Comparison of ENCODE assay signal across 12 cellular contexts in genomic region chr1:22816063-22816775, GRCh38.
DNase-seq lines count a peak whose midpoint lies in the region; ATAC-seq and TF ChIP-seq lines count a peak whose summit lies in the region.
"Had no signal": no experiment of that assay in that cellular context is flagged by ENCODE, and none has a peak within 500 bp of the region (broad histone marks: within the 10 kb centered on the region; RNA-seq: fewer than 3 reads in every experiment).

No MANE protein-coding gene starts in this region.

- in situ Hi-C loops in IMR-90 (cut with MboI; ENCODE audit: low sequenced_read_pairs), result no loop called here

- ATAC-seq in IMR-90 (ENCODE audit: low read depth) (no peak), natural killer cell (no peak)

- H3K36me3 Mint-ChIP-seq in neural progenitor cell (no peaks in the 10 kb centered on the region), natural killer cell (no peaks in the 10 kb centered on the region)

- H3F3A ChIP-seq in neural progenitor cell (ENCODE audit: low read depth), result peaks cover 4% of the 10 kb centered on the region

- POLR2A ChIA-PET in IMR-90 (lab: Charles Lee; ENCODE audit: unreplicated experiment), result no interaction called here

- no peak overlapping the region for H2BK15ac ChIP-seq in IMR-90 (ENCODE audit: low read depth, low read length)

- H3K23ac ChIP-seq in IMR-90 (ENCODE audit: low read depth, low read length), result no peak overlapping the region

- H3K36me3 ChIP-seq in IMR-90 (ENCODE audit: control insufficient read depth, insufficient read depth, low read length) (no peaks in the 10 kb centered on the region), ascending aorta (no peaks in the 10 kb centered on the region), neural progenitor cell (no peaks in the 10 kb centered on the region), thyroid gland (no peaks in the 10 kb centered on the region)
- H3K36me3 ChIP-seq: BLaER1 treated with 17β-estradiol and CSF1 and Interleukin-3, amounts not matched to agents 10 nM and 100 nM had no signal

- peak overlapping the region; percentile 1; the same call in 1 of the 2 replicates for H2AK5ac ChIP-seq in IMR-90 (ENCODE audit: low read depth, low read length)

- H3K9ac ChIP-seq in IMR-90 (ENCODE audit: low read depth, low read length) (no peak overlapping the region), neural progenitor cell (no peak overlapping the region)
- H3K9ac ChIP-seq: BLaER1 treated with 17β-estradiol and CSF1 and Interleukin-3, amounts not matched to agents 10 nM and 100 nM had no signal

- H3K4ac ChIP-seq in IMR-90 (ENCODE audit: low read depth, low read length), result 0 out of 2 replicates have a peak overlapping the region, but pooled peaks have one; percentile 19

- TF ChIP-seq POLR2A in IMR-90 (IDR thresholded peaks at IDR 0.05; ENCODE audit: low read depth, low read length) (no peak), thyroid gland (IDR thresholded peaks at IDR 0.05) (no peak)

- H4K20me1 ChIP-seq in IMR-90 (ENCODE audit: insufficient read depth, low read length) (peaks cover 16% of the 10 kb centered on the region; the same call in 1 of the 2 replicates), neural progenitor cell (ENCODE audit: low read depth) (peaks cover 3% of the 10 kb centered on the region)

- H3K27me3 Mint-ChIP-seq in neural progenitor cell (ENCODE audit: insufficient read depth, low read depth), result peaks cover 6% of the 10 kb centered on the region
- H3K27me3 Mint-ChIP-seq in natural killer cell (ENCODE audit: low read depth in 2 of 2), result peaks cover 0 to 3% of the 10 kb centered on the region in 2 donors

- intact Hi-C loops in IMR-90 (cut with micrococcal nuclease) (no loop called here), ascending aorta (cut with DNase I) (no loop called here), thyroid gland (cut with DNase I) (no loop called here), natural killer cell (cut with micrococcal nuclease) (no loop called here)

- no peak for TF ChIP-seq CTCF in IMR-90 (conservative IDR thresholded peaks at IDR 0.05; ENCODE audit: low read depth, low read length)
- TF ChIP-seq CTCF in ascending aorta (IDR thresholded peaks at IDR 0.05), result no peak
- no peak for TF ChIP-seq CTCF in neural progenitor cell (IDR thresholded peaks at IDR 0.05)
- TF ChIP-seq CTCF in thyroid gland (IDR thresholded peaks at IDR 0.05), result no peak
- TF ChIP-seq CTCF in natural killer cell (IDR thresholded peaks at IDR 0.05), result no peak

- DNase-seq in IMR-90 (no peak), ascending aorta (ENCODE audit: low spot score in 2 of 2) (no peak), neural progenitor cell (ENCODE audit: low spot score) (no peak), thyroid gland (no peak), MV-4-11 (lab: John Stamatoyannopoulos, UW) (no peak), natural killer cell (no peak), NCI-H1048 (lab: John Stamatoyannopoulos, UW) (no peak)
- DNase-seq: H9, NCI-H1417 treated with DMSO at 0.1 percent for 48 hours, NCI-H2029 treated with DMSO at 0.1 percent for 48 hours, NCI-H510A treated with DMSO at 0.1 percent for 48 hours had no signal

- H4K8ac ChIP-seq in IMR-90 (ENCODE audit: low read depth in 2 of 2, low read length in 2 of 2), result no peak overlapping the region

- dilution Hi-C loops in IMR-90 (cut with HindIII; ENCODE audit: low sequenced_read_pairs, unreplicated experiment), result no loop called here

- H3K27me3 ChIP-seq in IMR-90 (ENCODE audit: control insufficient read depth, insufficient read depth, low read length) (no peaks in the 10 kb centered on the region), ascending aorta (no peaks in the 10 kb centered on the region), neural progenitor cell (no peaks in the 10 kb centered on the region), thyroid gland (no peaks in the 10 kb centered on the region)
- H3K27me3 ChIP-seq: BLaER1 treated with 17β-estradiol and CSF1 and Interleukin-3, amounts not matched to agents 10 nM and 100 nM had no signal

- H3K27ac Mint-ChIP-seq in neural progenitor cell (peak overlapping the region; percentile 42), natural killer cell (no peak overlapping the region)

- H3K4me1 ChIP-seq in IMR-90 (ENCODE audit: control insufficient read depth, insufficient read depth, low read length), result 0 out of 2 replicates have a peak, but pooled peaks cover 4% of the 10 kb centered on the region
- H3K4me1 ChIP-seq in ascending aorta, result peaks cover 0 to 11% of the 10 kb centered on the region in 2 donors
- peaks cover 14% of the 10 kb centered on the region for H3K4me1 ChIP-seq in neural progenitor cell
- peaks cover 22 to 35% of the 10 kb centered on the region in 2 donors for H3K4me1 ChIP-seq in thyroid gland

- no peak overlapping the region for H4K5ac ChIP-seq in IMR-90 (ENCODE audit: low read depth, low read length)

- H2BK120ac ChIP-seq in IMR-90 (ENCODE audit: low read depth, low read length), result 0 out of 2 replicates have a peak overlapping the region, but pooled peaks have one; percentile 3

- no TSS peak for BruUV-seq in IMR-90 (replicated peaks; lab: Mats Ljungman, UMichigan)

- H3K4me3 Mint-ChIP-seq in neural progenitor cell (no peak overlapping the region), natural killer cell (no peak overlapping the region)
- H3K4me3 Mint-ChIP-seq: H9 had no signal

- H3K4me2 ChIP-seq in IMR-90 (ENCODE audit: low read depth, low read length) (no peak overlapping the region), neural progenitor cell (no peak overlapping the region)
- H3K4me2 ChIP-seq: BLaER1 treated with 17β-estradiol and CSF1 and Interleukin-3, amounts not matched to agents 10 nM and 100 nM had no signal

- H3K9me3 Mint-ChIP-seq in neural progenitor cell (no peaks in the 10 kb centered on the region), natural killer cell (no peaks in the 10 kb centered on the region)
- H3K9me3 Mint-ChIP-seq: H9 had no signal

- CTCF ChIA-PET in IMR-90 (lab: Yijun Ruan, JAX), result no interaction called here

- H3K79me1 ChIP-seq in IMR-90 (ENCODE audit: low read depth in 1 of 2, low read length in 2 of 2), result peaks cover 15 to 62% of the 10 kb centered on the region in 2 experiments

- no peak overlapping the region for H3K18ac ChIP-seq in IMR-90 (ENCODE audit: low read depth, low read length)

- H2BK5ac ChIP-seq in IMR-90 (ENCODE audit: low read depth, low read length, poor library complexity, severe bottlenecking), result no peak overlapping the region

- H3K79me2 ChIP-seq in neural progenitor cell (ENCODE audit: low read depth), result peaks cover 4% of the 10 kb centered on the region

- peaks cover 14% of the 10 kb centered on the region; the same call in 1 of the 2 replicates for H3K9me1 ChIP-seq in IMR-90 (ENCODE audit: insufficient read depth, low read length)

- H3K4me3 ChIP-seq in IMR-90 (ENCODE audit: insufficient read depth, low read depth, low read length) (no peak overlapping the region), ascending aorta (no peak overlapping the region), neural progenitor cell (no peak overlapping the region), thyroid gland (replicated peaks in 1 of 3) (no peak overlapping the region)
- H3K4me3 ChIP-seq: BLaER1 treated with 17β-estradiol and CSF1 and Interleukin-3, amounts not matched to agents 10 nM and 100 nM had no signal

- no peak overlapping the region for H3K56ac ChIP-seq in IMR-90 (ENCODE audit: extremely low read depth, insufficient read depth, low read length)

- H3K4me1 Mint-ChIP-seq in neural progenitor cell (peaks cover 17% of the 10 kb centered on the region), natural killer cell (peaks cover 0 to 5% of the 10 kb centered on the region in 2 donors)

- H3K27ac ChIP-seq in IMR-90 (ENCODE audit: insufficient read depth, low read length), result no peak overlapping the region
- peak overlapping the region; percentile 41 to 42 for H3K27ac ChIP-seq in ascending aorta
- H3K27ac ChIP-seq in neural progenitor cell, result no peak overlapping the region
- H3K27ac ChIP-seq in thyroid gland, result peak overlapping the region in 2 of 3 donors; percentile 12 to 74
- H3K27ac ChIP-seq: BLaER1 treated with 17β-estradiol and CSF1 and Interleukin-3, amounts not matched to agents 10 nM and 100 nM had no signal

- no peak overlapping the region for H2AFZ ChIP-seq in IMR-90 (replicated peaks; ENCODE audit: low read length, poor library complexity)
- H2AFZ ChIP-seq in neural progenitor cell (replicated peaks), result no peak overlapping the region

- 83% methylated on average over 2 of the region's 9 CpGs; no CpG with 5 or more reads in 1 of the 2 experiments for WGBS in IMR-90 (ENCODE audit: extremely low coverage in 2 of 2, insufficient read length in 1 of 2), 2 experiments
- WGBS in thyroid gland, 2 donors, result 82 to 83% methylated on average over 9 of the region's 9 CpGs

- no peak overlapping the region for H4K91ac ChIP-seq in IMR-90 (ENCODE audit: insufficient read depth, low read depth, low read length)

- H3K9me3 ChIP-seq in IMR-90 (ENCODE audit: control insufficient read depth, insufficient read depth, low read length) (no peaks in the 10 kb centered on the region), ascending aorta (no peaks in the 10 kb centered on the region), neural progenitor cell (ENCODE audit: low read depth) (no peaks in the 10 kb centered on the region), thyroid gland (no peaks in the 10 kb centered on the region)
- H3K9me3 ChIP-seq: BLaER1 treated with 17β-estradiol and CSF1 and Interleukin-3, amounts not matched to agents 10 nM and 100 nM had no signal

- H2AK9ac ChIP-seq in IMR-90 (replicated peaks; ENCODE audit: low read depth, low read length, poor library complexity), result peak overlapping the region; percentile 3

- H3K14ac ChIP-seq in IMR-90 (replicated peaks; ENCODE audit: low read depth, low read length), result no peak overlapping the region

- no peak for TF ChIP-seq RAD21 in IMR-90 (IDR thresholded peaks at IDR 0.05; ENCODE audit: low read length)

- H2BK20ac ChIP-seq in IMR-90 (ENCODE audit: low read depth, low read length), result no peak overlapping the region

TF ChIP-seq in IMR-90, 13 proteins besides CTCF, POLR2A, EP300 and RAD21 (continues in another document):
- TF ChIP-seq MXI1 (IDR thresholded peaks at IDR 0.05; ENCODE audit: borderline replicate concordance, low read depth, low read length) (no peak), MAZ (IDR thresholded peaks at IDR 0.05; ENCODE audit: borderline replicate concordance, low read depth, low read length) (no peak), ELK1 (IDR thresholded peaks at IDR 0.05; ENCODE audit: borderline replicate concordance, low read depth, low read length) (no peak)

Comparison
In these comparisons a context has a peak if more than half of its experiments do, and no peak if none do; other contexts are left out.
1. H3K27ac ChIP-seq: peak in ascending aorta (2 of 2) and thyroid gland (2 of 3); none in IMR-90 (single experiment) and neural progenitor cell (single experiment).